Comparison of ENCODE assay signal across 15 cellular contexts in the genomic region with DNA sequence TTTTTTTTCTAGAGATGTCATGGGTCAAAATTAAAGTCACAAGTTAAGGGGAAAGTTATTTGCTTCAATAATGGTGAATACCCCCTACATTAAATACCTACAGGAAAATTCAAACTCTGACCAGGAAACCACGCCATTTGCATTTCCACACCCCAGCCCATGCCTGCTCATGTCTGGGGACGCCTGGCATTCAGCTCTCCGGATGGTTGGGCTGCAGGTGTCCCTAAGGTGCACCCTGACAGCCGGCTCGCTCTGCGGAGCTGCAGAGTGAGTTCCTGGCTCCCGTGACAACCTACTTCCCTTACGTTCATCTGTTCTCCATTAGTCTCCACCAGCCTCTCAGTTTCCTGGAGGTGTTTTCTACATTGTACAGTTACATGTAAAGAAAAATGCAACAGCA.
DNase-seq lines count a peak whose midpoint lies in the region; ATAC-seq and TF ChIP-seq lines count a peak whose summit lies in the region.
"Had no signal": no experiment of that assay in that cellular context is flagged by ENCODE, and none has a peak within 500 bp of the region (broad histone marks: within the 10 kb centered on the region; RNA-seq: fewer than 3 reads in every experiment).

No MANE protein-coding gene starts in this region.

- no peak overlapping the region for H3K4ac ChIP-seq in mesendoderm (ENCODE audit: low read depth, low read length)

- no peak overlapping the region for H4K8ac ChIP-seq in mesendoderm (ENCODE audit: low read depth, low read length)

- H3K9me2 ChIP-seq in PC-3 (replicated peaks; ENCODE audit: low read length): no peaks in the 10 kb centered on the region

- BruUV-seq in mammary epithelial cell (replicated peaks; lab: Mats Ljungman, UMichigan) (no TSS peak), PC-3 (replicated peaks; lab: Mats Ljungman, UMichigan) (no TSS peak)

- H3K4me1 ChIP-seq in breast epithelium: no peaks in the 10 kb centered on the region
- no peaks in the 10 kb centered on the region for H3K4me1 ChIP-seq in mammary epithelial cell (ENCODE audit: insufficient read depth, low read length)
- peaks cover 12% of the 10 kb centered on the region for H3K4me1 ChIP-seq in PC-3 (ENCODE audit: insufficient read depth, low read length)
- no peaks in the 10 kb centered on the region for H3K4me1 ChIP-seq in mesendoderm (ENCODE audit: control insufficient read depth, low read depth, low read length)
- H3K4me1 ChIP-seq: A549, sigmoid colon had no signal

- H3K9me3 ChIP-seq in breast epithelium (no peaks in the 10 kb centered on the region), mammary epithelial cell (replicated peaks; ENCODE audit: insufficient read depth, low read length) (no peaks in the 10 kb centered on the region), PC-3 (ENCODE audit: low read length) (no peaks in the 10 kb centered on the region)
- H3K9me3 ChIP-seq: A549, body of pancreas, sigmoid colon had no signal

- H4K5ac ChIP-seq in mesendoderm (ENCODE audit: low read length): no peak overlapping the region

- H3F3A ChIP-seq in PC-3 (ENCODE audit: low read length, unreplicated experiment): no peaks in the 10 kb centered on the region

- ATAC-seq in HG02981 (IDR thresholded peaks at IDR 0.05; ENCODE audit: unreplicated experiment): peak; percentile 78
- ATAC-seq in PC-3: no peak
- ATAC-seq: A549 had no signal

- H4K20me1 ChIP-seq in mammary epithelial cell (ENCODE audit: insufficient read depth, low read length) (no peaks in the 10 kb centered on the region), PC-3 (ENCODE audit: low read length) (no peaks in the 10 kb centered on the region)

- H3K23ac ChIP-seq in mesendoderm (ENCODE audit: low read length): no peak overlapping the region

- CTCF ChIA-PET in mammary epithelial cell (lab: Charles Lee; ENCODE audit: low non-redundant PET): no interaction called here
- CTCF ChIA-PET in PC-3 (lab: Charles Lee): no interaction called here

- in situ Hi-C loops in mammary epithelial cell (cut with MboI; ENCODE audit: low sequenced_read_pairs in 2 of 2): no loop called here

- DNase-seq in breast epithelium (ENCODE audit: low spot score in 2 of 2) (peak in 1 of 2 donors; percentile 58), mammary epithelial cell (no peak), PC-3 (no peak), mesendoderm (no peak), NCI-H1436 (lab: John Stamatoyannopoulos, UW) (no peak), NCI-H748 treated with DMSO at 0.1 percent for 48 hours (lab: John Stamatoyannopoulos, UW) (no peak)
- DNase-seq in activated T-cell treated with anti-CD3 and anti-CD28 coated beads, Interleukin-2, amount 50 U/mL, for 48 hours: no peak
- DNase-seq: foreskin fibroblast, GDM1, NCI-H1092 treated with DMSO at 0.1 percent for 48 hours, Right ventricle myocardium superior, sigmoid colon had no signal

- H3K36me3 ChIP-seq in breast epithelium (no peaks in the 10 kb centered on the region), mammary epithelial cell (ENCODE audit: insufficient read depth, low read length) (peaks cover 1% of the 10 kb centered on the region), PC-3 (ENCODE audit: low read depth, low read length) (no peaks in the 10 kb centered on the region), mesendoderm (ENCODE audit: control insufficient read depth, insufficient read depth, low read length) (no peaks in the 10 kb centered on the region)

- no peak overlapping the region for H2BK15ac ChIP-seq in mesendoderm (replicated peaks; ENCODE audit: low read depth)

- H2AFZ ChIP-seq in mammary epithelial cell (ENCODE audit: low read depth, low read length): no peak overlapping the region
- peak overlapping the region; percentile 25; the same call in 1 of the 2 replicates for H2AFZ ChIP-seq in PC-3 (ENCODE audit: low read length)

- H3K27ac ChIP-seq in breast epithelium: peak overlapping the region; percentile 86 to 89
- no peak overlapping the region for H3K27ac ChIP-seq in mammary epithelial cell (ENCODE audit: insufficient read depth, low read depth, low read length)
- peak overlapping the region; percentile 84 for H3K27ac ChIP-seq in PC-3 (ENCODE audit: low read length)
- H3K27ac ChIP-seq in mesendoderm (ENCODE audit: low read depth, low read length): no peak overlapping the region
- H3K27ac ChIP-seq: A549, sigmoid colon had no signal

- no peak for TF ChIP-seq CTCF in breast epithelium (IDR thresholded peaks at IDR 0.05)
- no peak for TF ChIP-seq CTCF in mammary epithelial cell (conservative IDR thresholded peaks at IDR 0.05 in 1 of 2, IDR thresholded peaks at IDR 0.05 in 1 of 2; ENCODE audit: extremely low read depth in 1 of 2, insufficient read depth in 1 of 2, low read depth in 1 of 2, low read length in 2 of 2)
- no peak for TF ChIP-seq CTCF in PC-3 (conservative IDR thresholded peaks at IDR 0.05; ENCODE audit: low read depth, low read length)

- intact Hi-C loops in breast epithelium (cut with DNase I; ENCODE audit: low total_unique reads) (no loop called here), mammary epithelial cell (cut with micrococcal nuclease) (no loop called here), PC-3 (cut with micrococcal nuclease) (no loop called here)

- H2AK5ac ChIP-seq in mesendoderm (ENCODE audit: low read length): no peak overlapping the region

- no peak overlapping the region for H3K9ac ChIP-seq in mammary epithelial cell (ENCODE audit: insufficient read depth, low read length)
- H3K9ac ChIP-seq in PC-3 (ENCODE audit: low read length): peak overlapping the region; percentile 58
- no peak overlapping the region for H3K9ac ChIP-seq in mesendoderm (ENCODE audit: low read length)

- H3K27me3 ChIP-seq in breast epithelium (no peaks in the 10 kb centered on the region), mammary epithelial cell (ENCODE audit: insufficient read depth, low read length) (no peaks in the 10 kb centered on the region), PC-3 (ENCODE audit: low read length) (no peaks in the 10 kb centered on the region), mesendoderm (ENCODE audit: insufficient read depth, low read length, poor library complexity) (no peaks in the 10 kb centered on the region)
- H3K27me3 ChIP-seq: body of pancreas, sigmoid colon had no signal

- no peak overlapping the region for H3K56ac ChIP-seq in mesendoderm (ENCODE audit: low read length)

- H3K79me2 ChIP-seq in mammary epithelial cell (ENCODE audit: insufficient read depth, low read length) (no peaks in the 10 kb centered on the region), PC-3 (ENCODE audit: low read length) (no peaks in the 10 kb centered on the region), mesendoderm (ENCODE audit: control insufficient read depth, insufficient read depth, low read length) (no peaks in the 10 kb centered on the region)

- WGBS in mammary epithelial cell (ENCODE audit: low coverage, missing lambda C conversion rate): 94% methylated on average over 8 of the region's 8 CpGs
- WGBS in mesendoderm (ENCODE audit: extremely low coverage, insufficient coverage, low lambda C conversion rate): no CpG with 5 or more reads among the region's 8 CpGs

- no peaks in the 10 kb centered on the region for H3K79me1 ChIP-seq in mesendoderm (ENCODE audit: low read length)

- dilution Hi-C loops in mammary epithelial cell (cut with HindIII; ENCODE audit: low sequenced_read_pairs): no loop called here

- H3K4me3 ChIP-seq in breast epithelium: peak overlapping the region in 2 of 3 donors; percentile 39 to 56
- no peak overlapping the region for H3K4me3 ChIP-seq in mammary epithelial cell (replicated peaks in 1 of 3; ENCODE audit: insufficient read depth in 1 of 3, low read depth in 2 of 3, low read length in 3 of 3)
- H3K4me3 ChIP-seq in PC-3 (ENCODE audit: low read length): peak overlapping the region; percentile 59
- H3K4me3 ChIP-seq in mesendoderm (ENCODE audit: low read length): no peak overlapping the region
- H3K4me3 ChIP-seq: A549, body of pancreas, sigmoid colon had no signal

- H3K4me2 ChIP-seq in mammary epithelial cell (ENCODE audit: insufficient read depth, low read depth, low read length): no peak overlapping the region
- H3K4me2 ChIP-seq in PC-3 (ENCODE audit: low read length): peak overlapping the region; percentile 70
- H3K4me2 ChIP-seq in mesendoderm (ENCODE audit: low read length): no peak overlapping the region
- H3K4me2 ChIP-seq: A549 had no signal

- no peak overlapping the region for H3K18ac ChIP-seq in mesendoderm (ENCODE audit: low read length)

- TF ChIP-seq POLR2A in breast epithelium (IDR thresholded peaks at IDR 0.05): no peak

- POLR2A ChIA-PET in PC-3 (lab: Charles Lee; ENCODE audit: unreplicated experiment): no interaction called here

- H2BK120ac ChIP-seq in mesendoderm (ENCODE audit: low read depth, low read length): no peak overlapping the region

- no peak overlapping the region for H2BK5ac ChIP-seq in mesendoderm (ENCODE audit: low read length)

Comparison
In these comparisons a context has a peak if more than half of its experiments do, and no peak if none do; other contexts are left out.
1. H3K27ac ChIP-seq: peak in breast epithelium (2 of 2) and PC-3 (single experiment); none in mammary epithelial cell (single experiment) and mesendoderm (single experiment).
2. H3K4me3 ChIP-seq: peak in breast epithelium (2 of 3) and PC-3 (single experiment); none in mammary epithelial cell (0 of 3) and mesendoderm (single experiment).